ENCODE assay signal across 20 cellular contexts in the genomic region with DNA sequence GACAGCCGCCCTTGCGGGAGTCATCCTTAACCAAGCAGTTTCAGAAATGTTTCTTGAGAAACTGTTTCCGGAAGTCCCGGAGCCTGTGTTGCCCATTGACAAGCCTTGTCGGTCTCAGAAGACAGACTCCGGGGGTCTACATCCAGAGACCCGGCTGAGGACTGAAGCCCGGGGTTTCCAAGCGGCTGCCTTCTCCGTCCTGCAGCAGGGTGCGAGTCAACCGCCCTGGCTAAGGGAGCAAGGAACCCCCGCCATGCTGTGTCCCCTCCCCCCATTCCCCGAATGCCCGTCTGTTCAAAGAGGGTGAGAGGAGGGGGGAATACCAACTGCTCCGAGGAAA.
"Had no signal": no experiment of that assay in that cellular context is flagged by ENCODE, and none has a peak within 500 bp of the region (broad histone marks: within the 10 kb centered on the region; RNA-seq: fewer than 3 reads in every experiment).

No MANE protein-coding gene starts in this region.

- H3K4me3 ChIP-seq: body of pancreas, coronary artery, lower lobe of right lung, prostate gland, smooth muscle cell, testis had no signal

- H3K4me1 ChIP-seq: body of pancreas, lower lobe of right lung, testis had no signal

- H3K9me3 Mint-ChIP-seq: activated CD8-positive, alpha-beta T cell treated with anti-CD3 and anti-CD28 coated beads for 36 hours; activated T-cell treated with anti-CD3 and anti-CD28 coated beads, Interleukin-2, amount 50 U/mL, for 72 hours; stimulated activated naive CD8-positive, alpha-beta T cell treated with anti-CD3 and anti-CD28 coated beads, Interleukin-15, amount 100 ng/mL, for 72 hours had no signal

- H3K27ac Mint-ChIP-seq: activated CD8-positive, alpha-beta T cell treated with anti-CD3 and anti-CD28 coated beads for 36 hours; activated naive CD8-positive, alpha-beta T cell; activated T-cell treated with anti-CD3 and anti-CD28 coated beads, Interleukin-2, amount 50 U/mL, for 72 hours had no signal

- H3K36me3 ChIP-seq: lower lobe of right lung, prostate gland had no signal

- H3K4me2 ChIP-seq: smooth muscle cell had no signal

- ATAC-seq: activated CD8-positive, alpha-beta T cell treated with anti-CD3 and anti-CD28 coated beads for 36 hours; activated T-cell treated with anti-CD3 and anti-CD28 coated beads, Interleukin-2, amount 50 U/mL, for 72 hours; body of pancreas; left cardiac atrium; lower lobe of right lung; right cardiac atrium; stimulated activated naive CD8-positive, alpha-beta T cell treated with anti-CD3 and anti-CD28 coated beads, Interleukin-15, amount 100 ng/mL, for 72 hours had no signal

- H3K27me3 Mint-ChIP-seq: activated CD8-positive, alpha-beta T cell treated with anti-CD3 and anti-CD28 coated beads for 36 hours; activated naive CD8-positive, alpha-beta T cell; stimulated activated naive CD8-positive, alpha-beta T cell treated with anti-CD3 and anti-CD28 coated beads, Interleukin-15, amount 100 ng/mL, for 72 hours had no signal

- H3K27ac ChIP-seq: body of pancreas, coronary artery, lower lobe of right lung, prostate gland, testis had no signal

- H3K9me3 ChIP-seq: body of pancreas, lower lobe of right lung, prostate gland, testis had no signal

- DNase-seq: activated CD4-positive, alpha-beta T cell treated with anti-CD3 and anti-CD28 coated beads for 48 hours; activated CD8-positive, alpha-beta memory T cell treated with anti-CD3 and anti-CD28 coated beads, Interleukin-2, amount 50 U/mL, for 4 hours; activated CD8-positive, alpha-beta T cell treated with anti-CD3 and anti-CD28 coated beads for 36 hours; activated gamma-delta T cell; activated T-cell treated with anti-CD3 and anti-CD28 coated beads, Interleukin-2, amount 50 U/mL, for 72 hours; amygdala; body of pancreas; central memory CD4-positive, alpha-beta T cell; foreskin melanocyte; left cardiac atrium; lower lobe of right lung; midbrain; right cardiac atrium; stimulated activated naive CD8-positive, alpha-beta T cell treated with anti-CD3 and anti-CD28 coated beads, Interleukin-15, amount 100 ng/mL, for 72 hours; T-helper 2 cell had no signal

- H3K4me3 Mint-ChIP-seq: activated CD8-positive, alpha-beta T cell treated with anti-CD3 and anti-CD28 coated beads for 36 hours; activated naive CD8-positive, alpha-beta T cell; activated T-cell treated with anti-CD3 and anti-CD28 coated beads, Interleukin-2, amount 50 U/mL, for 72 hours; stimulated activated naive CD8-positive, alpha-beta T cell treated with anti-CD3 and anti-CD28 coated beads, Interleukin-15, amount 100 ng/mL, for 72 hours had no signal

- H3K27me3 ChIP-seq: body of pancreas, testis had no signal
